2 cellular contexts compared by ENCODE assay signal in the genomic region with DNA sequence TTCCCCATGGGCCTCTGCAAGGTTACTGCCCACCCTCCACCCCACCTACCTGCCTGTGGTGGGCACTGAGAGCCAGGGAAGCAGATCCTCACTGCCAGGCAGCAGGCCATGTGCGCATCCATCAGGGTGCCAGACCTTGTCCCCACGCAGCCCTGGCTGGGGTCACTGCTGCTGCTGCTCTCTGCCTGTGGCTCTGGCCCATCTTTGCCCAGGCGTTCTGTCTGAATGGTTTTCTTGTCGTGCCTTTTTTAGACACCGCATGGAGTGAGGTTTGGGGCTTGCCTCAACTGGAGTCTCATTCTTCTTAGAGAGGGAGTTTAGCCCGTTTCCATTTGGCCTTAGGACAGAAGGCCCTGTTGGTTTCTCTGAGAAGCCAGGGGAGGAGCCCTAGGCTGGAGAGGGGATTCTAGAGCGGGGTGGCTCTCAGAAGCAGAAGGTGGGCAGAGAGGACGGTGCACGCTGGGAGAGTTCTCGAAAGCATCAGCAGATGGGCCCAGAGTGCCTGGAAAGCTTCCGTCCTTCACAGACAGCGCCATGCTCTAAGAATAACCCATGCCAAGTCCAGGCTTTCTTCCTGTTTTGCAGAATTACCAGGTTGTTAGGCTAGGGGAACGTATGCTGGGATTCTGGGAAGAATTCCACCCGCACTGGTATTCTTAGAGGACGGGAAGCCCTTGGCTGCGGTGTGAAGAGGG.
A peak's percentile ranks its signal among the peaks of the same experiment; 100 is the strongest.
TF ChIP-seq lines count a peak whose summit lies in the region.

No MANE protein-coding gene starts in this region.

TF ChIP-seq in K562, 482 proteins besides CTCF, POLR2A, EP300 and RAD21:
- TF ChIP-seq NR4A1 (CRISPR knock-in tag; IDR thresholded peaks at IDR 0.05) (0 out of 2 replicates have a peak, but pooled peaks have one; percentile 2), NR4A1 (tag; IDR thresholded peaks at IDR 0.05) (no peak), MTF1 (CRISPR knock-in tag; IDR thresholded peaks at IDR 0.05; ENCODE audit: borderline replicate concordance) (0 out of 2 replicates have a peak, but pooled peaks have one; percentile 16), YBX1 (IDR thresholded peaks at IDR 0.05) (no peak), ZNF76 (CRISPR knock-in tag; IDR thresholded peaks at IDR 0.05; ENCODE audit: borderline replicate concordance) (no peak), NR2C2 (CRISPR knock-in tag; IDR thresholded peaks at IDR 0.05) (no peak), NR2C2 (tag; IDR thresholded peaks at IDR 0.05) (no peak), SRSF1 (IDR thresholded peaks at IDR 0.05; ENCODE audit: low read depth, low read length) (no peak), SIRT6 (IDR thresholded peaks at IDR 0.05; ENCODE audit: low read depth, low read length) (no peak), MAZ (CRISPR knock-in tag; conservative IDR thresholded peaks at IDR 0.05 in 1 of 2, IDR thresholded peaks at IDR 0.05 in 1 of 2) (no peak), BHLHE40 (IDR thresholded peaks at IDR 0.05; ENCODE audit: low read length) (0 out of 2 replicates have a peak, but pooled peaks have one; percentile 5)

TF ChIP-seq in GM23338, 12 proteins besides CTCF, POLR2A, EP300 and RAD21:
- no peak for TF ChIP-seq JUNB (IDR thresholded peaks at IDR 0.05; ENCODE audit: unreplicated experiment)
- TF ChIP-seq ZNF114 (CRISPR knock-in tag; IDR thresholded peaks at IDR 0.05) = no peak
- no peak for TF ChIP-seq EZH2 (IDR thresholded peaks at IDR 0.05; ENCODE audit: low read depth, unreplicated experiment)
- no peak for TF ChIP-seq STAT1 (IDR thresholded peaks at IDR 0.05; ENCODE audit: unreplicated experiment)
- no peak for TF ChIP-seq POLR2AphosphoS5 (IDR thresholded peaks at IDR 0.05; ENCODE audit: low read depth)
- TF ChIP-seq, protein P1, sequence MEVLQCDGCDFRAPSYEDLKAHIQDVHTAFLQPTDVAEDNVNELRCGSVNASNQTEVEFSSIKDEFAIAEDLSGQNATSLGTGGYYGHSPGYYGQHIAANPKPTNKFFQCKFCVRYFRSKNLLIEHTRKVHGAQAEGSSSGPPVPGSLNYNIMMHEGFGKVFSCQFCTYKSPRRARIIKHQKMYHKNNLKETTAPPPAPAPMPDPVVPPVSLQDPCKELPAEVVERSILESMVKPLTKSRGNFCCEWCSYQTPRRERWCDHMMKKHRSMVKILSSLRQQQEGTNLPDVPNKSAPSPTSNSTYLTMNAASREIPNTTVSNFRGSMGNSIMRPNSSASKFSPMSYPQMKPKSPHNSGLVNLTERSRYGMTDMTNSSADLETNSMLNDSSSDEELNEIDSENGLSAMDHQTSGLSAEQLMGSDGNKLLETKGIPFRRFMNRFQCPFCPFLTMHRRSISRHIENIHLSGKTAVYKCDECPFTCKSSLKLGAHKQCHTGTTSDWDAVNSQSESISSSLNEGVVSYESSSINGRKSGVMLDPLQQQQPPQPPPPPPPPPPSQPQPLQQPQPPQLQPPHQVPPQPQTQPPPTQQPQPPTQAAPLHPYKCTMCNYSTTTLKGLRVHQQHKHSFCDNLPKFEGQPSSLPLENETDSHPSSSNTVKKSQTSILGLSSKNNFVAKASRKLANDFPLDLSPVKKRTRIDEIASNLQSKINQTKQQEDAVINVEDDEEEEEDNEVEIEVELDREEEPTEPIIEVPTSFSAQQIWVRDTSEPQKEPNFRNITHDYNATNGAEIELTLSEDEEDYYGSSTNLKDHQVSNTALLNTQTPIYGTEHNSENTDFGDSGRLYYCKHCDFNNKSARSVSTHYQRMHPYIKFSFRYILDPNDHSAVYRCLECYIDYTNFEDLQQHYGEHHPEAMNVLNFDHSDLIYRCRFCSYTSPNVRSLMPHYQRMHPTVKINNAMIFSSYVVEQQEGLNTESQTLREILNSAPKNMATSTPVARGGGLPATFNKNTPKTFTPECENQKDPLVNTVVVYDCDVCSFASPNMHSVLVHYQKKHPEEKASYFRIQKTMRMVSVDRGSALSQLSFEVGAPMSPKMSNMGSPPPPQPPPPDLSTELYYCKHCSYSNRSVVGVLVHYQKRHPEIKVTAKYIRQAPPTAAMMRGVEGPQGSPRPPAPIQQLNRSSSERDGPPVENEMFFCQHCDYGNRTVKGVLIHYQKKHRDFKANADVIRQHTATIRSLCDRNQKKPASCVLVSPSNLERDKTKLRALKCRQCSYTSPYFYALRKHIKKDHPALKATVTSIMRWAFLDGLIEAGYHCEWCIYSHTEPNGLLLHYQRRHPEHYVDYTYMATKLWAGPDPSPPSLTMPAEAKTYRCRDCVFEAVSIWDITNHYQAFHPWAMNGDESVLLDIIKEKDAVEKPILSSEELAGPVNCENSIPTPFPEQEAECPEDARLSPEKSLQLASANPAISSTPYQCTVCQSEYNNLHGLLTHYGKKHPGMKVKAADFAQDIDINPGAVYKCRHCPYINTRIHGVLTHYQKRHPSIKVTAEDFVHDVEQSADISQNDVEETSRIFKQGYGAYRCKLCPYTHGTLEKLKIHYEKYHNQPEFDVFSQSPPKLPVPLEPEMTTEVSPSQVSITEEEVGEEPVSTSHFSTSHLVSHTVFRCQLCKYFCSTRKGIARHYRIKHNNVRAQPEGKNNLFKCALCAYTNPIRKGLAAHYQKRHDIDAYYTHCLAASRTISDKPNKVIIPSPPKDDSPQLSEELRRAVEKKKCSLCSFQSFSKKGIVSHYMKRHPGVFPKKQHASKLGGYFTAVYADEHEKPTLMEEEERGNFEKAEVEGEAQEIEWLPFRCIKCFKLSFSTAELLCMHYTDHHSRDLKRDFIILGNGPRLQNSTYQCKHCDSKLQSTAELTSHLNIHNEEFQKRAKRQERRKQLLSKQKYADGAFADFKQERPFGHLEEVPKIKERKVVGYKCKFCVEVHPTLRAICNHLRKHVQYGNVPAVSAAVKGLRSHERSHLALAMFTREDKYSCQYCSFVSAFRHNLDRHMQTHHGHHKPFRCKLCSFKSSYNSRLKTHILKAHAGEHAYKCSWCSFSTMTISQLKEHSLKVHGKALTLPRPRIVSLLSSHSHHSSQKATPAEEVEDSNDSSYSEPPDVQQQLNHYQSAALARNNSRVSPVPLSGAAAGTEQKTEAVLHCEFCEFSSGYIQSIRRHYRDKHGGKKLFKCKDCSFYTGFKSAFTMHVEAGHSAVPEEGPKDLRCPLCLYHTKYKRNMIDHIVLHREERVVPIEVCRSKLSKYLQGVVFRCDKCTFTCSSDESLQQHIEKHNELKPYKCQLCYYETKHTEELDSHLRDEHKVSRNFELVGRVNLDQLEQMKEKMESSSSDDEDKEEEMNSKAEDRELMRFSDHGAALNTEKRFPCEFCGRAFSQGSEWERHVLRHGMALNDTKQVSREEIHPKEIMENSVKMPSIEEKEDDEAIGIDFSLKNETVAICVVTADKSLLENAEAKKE (CRISPR knock-in tag; IDR thresholded peaks at IDR 0.05) = no peak
- TF ChIP-seq, protein P2, sequence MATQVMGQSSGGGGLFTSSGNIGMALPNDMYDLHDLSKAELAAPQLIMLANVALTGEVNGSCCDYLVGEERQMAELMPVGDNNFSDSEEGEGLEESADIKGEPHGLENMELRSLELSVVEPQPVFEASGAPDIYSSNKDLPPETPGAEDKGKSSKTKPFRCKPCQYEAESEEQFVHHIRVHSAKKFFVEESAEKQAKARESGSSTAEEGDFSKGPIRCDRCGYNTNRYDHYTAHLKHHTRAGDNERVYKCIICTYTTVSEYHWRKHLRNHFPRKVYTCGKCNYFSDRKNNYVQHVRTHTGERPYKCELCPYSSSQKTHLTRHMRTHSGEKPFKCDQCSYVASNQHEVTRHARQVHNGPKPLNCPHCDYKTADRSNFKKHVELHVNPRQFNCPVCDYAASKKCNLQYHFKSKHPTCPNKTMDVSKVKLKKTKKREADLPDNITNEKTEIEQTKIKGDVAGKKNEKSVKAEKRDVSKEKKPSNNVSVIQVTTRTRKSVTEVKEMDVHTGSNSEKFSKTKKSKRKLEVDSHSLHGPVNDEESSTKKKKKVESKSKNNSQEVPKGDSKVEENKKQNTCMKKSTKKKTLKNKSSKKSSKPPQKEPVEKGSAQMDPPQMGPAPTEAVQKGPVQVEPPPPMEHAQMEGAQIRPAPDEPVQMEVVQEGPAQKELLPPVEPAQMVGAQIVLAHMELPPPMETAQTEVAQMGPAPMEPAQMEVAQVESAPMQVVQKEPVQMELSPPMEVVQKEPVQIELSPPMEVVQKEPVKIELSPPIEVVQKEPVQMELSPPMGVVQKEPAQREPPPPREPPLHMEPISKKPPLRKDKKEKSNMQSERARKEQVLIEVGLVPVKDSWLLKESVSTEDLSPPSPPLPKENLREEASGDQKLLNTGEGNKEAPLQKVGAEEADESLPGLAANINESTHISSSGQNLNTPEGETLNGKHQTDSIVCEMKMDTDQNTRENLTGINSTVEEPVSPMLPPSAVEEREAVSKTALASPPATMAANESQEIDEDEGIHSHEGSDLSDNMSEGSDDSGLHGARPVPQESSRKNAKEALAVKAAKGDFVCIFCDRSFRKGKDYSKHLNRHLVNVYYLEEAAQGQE (IDR thresholded peaks at IDR 0.05; ENCODE audit: unreplicated experiment) = no peak
- no peak for TF ChIP-seq EZH2phosphoT487 (IDR thresholded peaks at IDR 0.05; ENCODE audit: unreplicated experiment)
- TF ChIP-seq NANOG (IDR thresholded peaks at IDR 0.05; ENCODE audit: borderline replicate concordance) = no peak
- no peak for TF ChIP-seq ZNF331 (CRISPR knock-in tag; IDR thresholded peaks at IDR 0.05; ENCODE audit: low read depth)
- TF ChIP-seq, protein P3, sequence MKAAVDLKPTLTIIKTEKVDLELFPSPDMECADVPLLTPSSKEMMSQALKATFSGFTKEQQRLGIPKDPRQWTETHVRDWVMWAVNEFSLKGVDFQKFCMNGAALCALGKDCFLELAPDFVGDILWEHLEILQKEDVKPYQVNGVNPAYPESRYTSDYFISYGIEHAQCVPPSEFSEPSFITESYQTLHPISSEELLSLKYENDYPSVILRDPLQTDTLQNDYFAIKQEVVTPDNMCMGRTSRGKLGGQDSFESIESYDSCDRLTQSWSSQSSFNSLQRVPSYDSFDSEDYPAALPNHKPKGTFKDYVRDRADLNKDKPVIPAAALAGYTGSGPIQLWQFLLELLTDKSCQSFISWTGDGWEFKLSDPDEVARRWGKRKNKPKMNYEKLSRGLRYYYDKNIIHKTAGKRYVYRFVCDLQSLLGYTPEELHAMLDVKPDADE (IDR thresholded peaks at IDR 0.05) = no peak
- TF ChIP-seq CREB1 (CRISPR knock-in tag; IDR thresholded peaks at IDR 0.05; ENCODE audit: low read depth) = no peak
